In genomic region chr14:45946251-45946650, GRCh38 we compare ENCODE assay signal across 30 cellular contexts.
"Had no signal": no experiment of that assay in that cellular context is flagged by ENCODE, and none has a peak within 500 bp of the region (broad histone marks: within the 10 kb centered on the region; RNA-seq: fewer than 3 reads in every experiment).

No MANE protein-coding gene starts in this region.

- H3K27ac ChIP-seq: ascending aorta, cardiac muscle cell, VCaP had no signal

- H3K4me1 ChIP-seq: ascending aorta had no signal

- ATAC-seq: activated CD8-positive, alpha-beta T cell treated with anti-CD3 and anti-CD28 coated beads for 36 hours; activated naive CD8-positive, alpha-beta T cell treated with anti-CD3 and anti-CD28 coated beads, Interleukin-2, amount 50 U/mL, for 24 hours; activated T-cell treated with anti-CD3 and anti-CD28 coated beads, Interleukin-2, amount 50 U/mL, for 4 hours; activated T-cell treated with anti-CD3 and anti-CD28 coated beads, Interleukin-2, amount 50 U/mL, for 72 hours; activated T-helper 17 cell treated with anti-CD3 and anti-CD28 coated beads, Interleukin-2, amount 50 U/mL, for 72 hours had no signal

- H3K27me3 ChIP-seq: ascending aorta, cardiac muscle cell had no signal

- H3K36me3 ChIP-seq: ascending aorta, cardiac muscle cell had no signal

- DNase-seq: activated B cell treated with CpG ODN at 0.5 μM for 24 hours; activated CD4-positive, alpha-beta memory T cell treated with anti-CD3 and anti-CD28 coated beads for 36 hours; activated CD4-positive, alpha-beta T cell treated with anti-CD3 and anti-CD28 coated beads for 4 hours; activated CD4-positive, alpha-beta T cell treated with anti-CD3 and anti-CD28 coated beads, Interleukin-2, amount 10 ng/mL, durations not matched to agents 24 days and 14 days; activated CD4-positive, alpha-beta T cell treated with anti-CD3 and anti-CD28 coated beads, Interleukin-2, amount 50 U/mL, for 1 hour; activated CD4-positive, alpha-beta T cell treated with anti-CD3 and anti-CD28 coated beads, Interleukin-2, amount 50 U/mL, for 4 hours; activated CD4-positive, CD25-positive, alpha-beta regulatory T cell treated with anti-CD3 and anti-CD28 coated beads, Interleukin-2, amount 50 U/mL, for 72 hours; activated CD8-positive, alpha-beta memory T cell treated with anti-CD3 and anti-CD28 coated beads, Interleukin-2, amount 50 U/mL, for 4 hours; activated CD8-positive, alpha-beta T cell treated with anti-CD3 and anti-CD28 coated beads for 36 hours; activated effector memory CD4-positive, alpha-beta T cell treated with anti-CD3 and anti-CD28 coated beads, Interleukin-2, amount 50 U/mL, for 16 hours; activated gamma-delta T cell treated with Interleukin-2 at 50 U/mL for 16 hours; activated naive CD4-positive, alpha-beta T cell; activated naive CD4-positive, alpha-beta T cell treated with anti-CD3 and anti-CD28 coated beads, Interleukin-2, amount 10 ng/mL, durations not matched to agents 7 days and 5 days; activated naive CD8-positive, alpha-beta T cell treated with anti-CD3 and anti-CD28 coated beads, Interleukin-2, amount 10 ng/mL, durations not matched to agents 7 days and 5 days; activated naive CD8-positive, alpha-beta T cell treated with anti-CD3 and anti-CD28 coated beads, Interleukin-2, amount 50 U/mL, for 24 hours; activated T-cell treated with anti-CD3 and anti-CD28 coated beads for 4 hours; activated T-cell treated with anti-CD3 and anti-CD28 coated beads, Interleukin-2, amount 50 U/mL, for 1 hour; activated T-cell treated with anti-CD3 and anti-CD28 coated beads, Interleukin-2, amount 50 U/mL, for 4 hours; activated T-cell treated with anti-CD3 and anti-CD28 coated beads, Interleukin-2, amount 50 U/mL, for 72 hours; amygdala; anterior cingulate cortex; caudate nucleus; cerebellar nuclear complex; T-helper 1 cell; T-helper 2 cell; T-helper 9 cell had no signal

- H3K9me3 ChIP-seq: ascending aorta had no signal

- H3K4me3 ChIP-seq: ascending aorta, cardiac muscle cell had no signal
